Comparison of ENCODE assay signal across 6 cellular contexts in the genomic region with DNA sequence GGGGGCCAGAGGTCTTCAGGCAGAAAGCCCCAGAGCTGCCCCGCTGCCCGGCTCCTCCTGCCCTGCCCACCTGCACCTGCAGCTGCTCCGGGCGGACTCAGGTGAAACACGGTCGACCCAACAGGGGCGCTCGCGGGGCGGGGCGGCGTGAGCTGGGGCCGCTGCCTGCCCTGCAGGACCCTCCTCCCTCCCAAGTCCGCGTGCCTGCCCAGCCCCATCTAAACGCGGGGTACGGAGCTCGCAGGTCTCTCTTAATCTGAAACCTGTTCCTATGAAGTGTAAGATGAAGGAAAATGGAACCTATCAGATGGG. TPM values are rescaled to one million over a fixed set of nuclear protein-coding genes. Genes with fewer than 3 reads are reported as not detected.
DNase-seq lines count a peak whose midpoint lies in the region; ATAC-seq, FAIRE-seq and TF ChIP-seq lines count a peak whose summit lies in the region.

No MANE protein-coding gene starts in this region.

- no peak overlapping the region for H2AFZ ChIP-seq in mesenchymal stem cell (ENCODE audit: low read depth, low read length)

- no peak overlapping the region for H3K9ac ChIP-seq in mesenchymal stem cell (ENCODE audit: low read length)

- no peak for ATAC-seq in RWPE2 (ENCODE audit: low read depth)

- 5% methylated on average over 13 of the region's 19 CpGs for WGBS in mesenchymal stem cell

- no peak overlapping the region for H2BK12ac ChIP-seq in mesenchymal stem cell (ENCODE audit: low read length in 2 of 2)

- no peak overlapping the region for H2BK5ac ChIP-seq in mesenchymal stem cell (ENCODE audit: low read depth, low read length, poor library complexity, severe bottlenecking)

- peak overlapping the region; percentile 42 for H4K8ac ChIP-seq in mesenchymal stem cell (ENCODE audit: low read length)

- H2AK5ac ChIP-seq in mesenchymal stem cell (ENCODE audit: low read length, severe bottlenecking), result no peak overlapping the region

- FAIRE-seq in H54 (lab: Jason Lieb, UNC), result no peak

- H2BK120ac ChIP-seq in mesenchymal stem cell (ENCODE audit: low read depth, low read length), result no peak overlapping the region

- no peaks in the 10 kb centered on the region for H3K4me1 ChIP-seq in RWPE2 (ENCODE audit: insufficient read depth, poor library complexity, severe bottlenecking)
- peaks cover 33% of the 10 kb centered on the region for H3K4me1 ChIP-seq in mesenchymal stem cell (ENCODE audit: control insufficient read depth, insufficient read depth, low read depth, low read length)

- no peak overlapping the region for H3K27ac ChIP-seq in RWPE2 (ENCODE audit: poor library complexity, severe bottlenecking)
- H3K27ac ChIP-seq in mesenchymal stem cell (ENCODE audit: low read length, poor library complexity, severe bottlenecking), result no peak overlapping the region

- no peaks in the 10 kb centered on the region for H3K9me3 ChIP-seq in RWPE2 (ENCODE audit: severe bottlenecking)
- no peaks in the 10 kb centered on the region for H3K9me3 ChIP-seq in mesenchymal stem cell (ENCODE audit: control insufficient read depth, low read length)

- H2BK15ac ChIP-seq in mesenchymal stem cell (ENCODE audit: low read depth, poor library complexity, severe bottlenecking), result no peak overlapping the region

- DNase-seq in ELF-1 (ENCODE audit: low read depth, low spot score), result peak; percentile 73
- DNase-seq in RWPE2 (ENCODE audit: low spot score), result no peak
- no peak for DNase-seq in mesenchymal stem cell
- no peak for DNase-seq in NCI-H1105 (lab: John Stamatoyannopoulos, UW)
- no peak for DNase-seq in H54 (ENCODE audit: insufficient read length, low spot score)
- no peak for DNase-seq in NCI-H226

- H3K4me3 ChIP-seq in RWPE2 (ENCODE audit: severe bottlenecking) (peak overlapping the region; percentile 41), mesenchymal stem cell (ENCODE audit: insufficient read depth in 1 of 2, low read depth in 1 of 2, low read length in 2 of 2) (peak overlapping the region in 1 of 2 experiments; percentile 48)

- H3K23ac ChIP-seq in mesenchymal stem cell (ENCODE audit: low read length in 2 of 2), result no peak overlapping the region

- no peak for TF ChIP-seq CTCF in RWPE2 (IDR thresholded peaks at IDR 0.05; ENCODE audit: poor library complexity, severe bottlenecking)

- no peak for TF ChIP-seq POLR2A in H54 (IDR thresholded peaks at IDR 0.05; ENCODE audit: low read depth, low read length)

- H3K27me3 ChIP-seq in RWPE2 (ENCODE audit: insufficient read depth, poor library complexity, severe bottlenecking) (no peaks in the 10 kb centered on the region), mesenchymal stem cell (ENCODE audit: control insufficient read depth in 1 of 2, insufficient read depth in 1 of 2, low read length in 2 of 2) (no peaks in the 10 kb centered on the region)

- H3K4me2 ChIP-seq in mesenchymal stem cell (ENCODE audit: low read length, poor library complexity, severe bottlenecking), result peak overlapping the region; percentile 73

- H3K36me3 ChIP-seq in RWPE2 (ENCODE audit: low read depth), result no peaks in the 10 kb centered on the region
- H3K36me3 ChIP-seq in mesenchymal stem cell (ENCODE audit: control insufficient read depth in 1 of 2, insufficient read depth in 2 of 2, low read depth in 1 of 2, low read length in 2 of 2), result peaks cover 18 to 52% of the 10 kb centered on the region in 2 experiments

- H3K79me1 ChIP-seq in mesenchymal stem cell (replicated peaks; ENCODE audit: low read length, poor library complexity, severe bottlenecking), result peaks cover 15% of the 10 kb centered on the region

- peak overlapping the region in 1 of 2 experiments; percentile 31 for H3K18ac ChIP-seq in mesenchymal stem cell (ENCODE audit: low read depth in 1 of 2, low read length in 2 of 2)

- H4K91ac ChIP-seq in mesenchymal stem cell (ENCODE audit: low read length), result no peak overlapping the region

- no peak overlapping the region for H3K14ac ChIP-seq in mesenchymal stem cell (ENCODE audit: low read length in 2 of 2)

- no peak overlapping the region for H3K4ac ChIP-seq in mesenchymal stem cell (ENCODE audit: low read depth in 1 of 2, low read length in 2 of 2)

RNA-seq across cellular contexts. Expression of a gene that starts 28.1 kb away (rescaled TPM):
- polyA plus RNA-seq in mesenchymal stem cell (2013, experiment 1 of 2), result 46.5 TPM
- 45.8 TPM for polyA plus RNA-seq in mesenchymal stem cell (2013, experiment 2 of 2)

RNA-seq across cellular contexts. Expression of a gene that starts 28.1 kb away (rescaled TPM):
- polyA plus RNA-seq in mesenchymal stem cell (2013, experiment 1 of 2), result 43.6 TPM
- 42.3 TPM for polyA plus RNA-seq in mesenchymal stem cell (2013, experiment 2 of 2)

RNA-seq across cellular contexts. Expression of a gene that starts 34.7 kb away (rescaled TPM):
- polyA plus RNA-seq in mesenchymal stem cell (2013, experiment 1 of 2), result 7.4 TPM
- polyA plus RNA-seq in mesenchymal stem cell (2013, experiment 2 of 2), result 7.0 TPM

RNA-seq across cellular contexts. Expression of a gene that starts 40.7 kb away (rescaled TPM):
- 11.2 TPM for polyA plus RNA-seq in mesenchymal stem cell (2013, experiment 1 of 2)
- 11.4 TPM for polyA plus RNA-seq in mesenchymal stem cell (2013, experiment 2 of 2)

RNA-seq across cellular contexts. Expression of a gene that starts 46.4 kb away (rescaled TPM):
- polyA plus RNA-seq in mesenchymal stem cell (2013, experiment 1 of 2), result 3.2 TPM
- polyA plus RNA-seq in mesenchymal stem cell (2013, experiment 2 of 2), result 3.6 TPM
